Comparison of ENCODE assay signal across 9 cellular contexts in the genomic region with DNA sequence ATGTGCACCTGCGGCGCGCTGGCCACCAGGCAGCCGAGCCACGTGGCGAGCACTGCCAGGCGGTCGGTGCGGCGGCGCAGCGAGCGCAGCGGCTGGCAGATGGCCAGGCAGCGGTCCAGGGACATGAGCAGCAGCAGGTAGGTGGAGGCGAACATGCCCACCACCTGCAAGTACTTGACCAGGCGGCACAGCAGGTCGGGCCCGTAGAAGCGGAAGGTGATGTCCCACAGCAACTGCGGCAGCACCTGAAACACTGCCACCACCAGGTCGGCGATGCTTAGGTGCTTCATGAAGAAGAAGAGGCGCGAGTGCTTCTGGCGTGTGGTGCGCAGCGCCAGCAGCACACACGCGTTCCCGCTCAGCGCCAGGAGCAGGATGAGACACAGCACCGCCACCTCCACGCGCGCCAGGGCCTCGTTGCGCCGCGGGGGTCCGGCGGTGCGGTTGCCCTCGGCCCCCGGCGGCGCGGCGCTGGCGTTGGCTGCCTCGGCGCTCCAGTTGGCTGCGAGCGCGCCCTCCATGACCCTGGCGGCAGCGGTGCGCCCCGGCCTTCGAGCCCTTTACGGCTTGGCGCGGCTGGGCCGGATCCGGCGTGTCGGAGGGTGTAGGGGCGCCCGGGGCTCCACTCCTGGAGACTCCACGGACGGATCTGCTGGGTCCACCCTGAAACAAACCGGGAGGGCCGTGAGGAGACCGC. TPM values are rescaled to one million over a fixed set of nuclear protein-coding genes. Genes with fewer than 3 reads are reported as not detected.
DNase-seq lines count a peak whose midpoint lies in the region; ATAC-seq and TF ChIP-seq lines count a peak whose summit lies in the region.
"Had no signal": no experiment of that assay in that cellular context is flagged by ENCODE, and none has a peak within 500 bp of the region (broad histone marks: within the 10 kb centered on the region; RNA-seq: fewer than 3 reads in every experiment).

No MANE protein-coding gene starts in this region.

- peak; percentile 52 for ATAC-seq in HG02870 (IDR thresholded peaks at IDR 0.05; ENCODE audit: unreplicated experiment)
- ATAC-seq in gastrocnemius medialis = peak in 1 of 2 donors; percentile 23
- ATAC-seq: stimulated activated effector memory CD8-positive, alpha-beta T cell treated with anti-CD3 and anti-CD28 coated beads, Interleukin-12 subunit alpha, Interleukin-12 subunit beta, amount 100 ng/mL, for 72 hours had no signal

- in situ Hi-C loops in gastrocnemius medialis (cut with MboI; ENCODE audit: low sequenced_read_pairs in 4 of 4) = no loop called here
- in situ Hi-C loops in ACHN (cut with HindIII; ENCODE audit: low pct_ligation_motif_present, low pct_unique_long_range_greater_than_20kb, low sequenced_read_pairs) = no loop called here

- peaks cover 5 to 12% of the 10 kb centered on the region in 2 donors for H3K4me1 ChIP-seq in gastrocnemius medialis

- no peaks in the 10 kb centered on the region for H3K9me3 ChIP-seq in gastrocnemius medialis

- peak overlapping the region; percentile 74 to 77 for H3K4me3 ChIP-seq in foreskin fibroblast (ENCODE audit: low read depth in 1 of 2, low read length in 2 of 2)
- peak overlapping the region; percentile 35 to 65 (median 39) for H3K4me3 ChIP-seq in gastrocnemius medialis

- intact Hi-C loops in gastrocnemius medialis (cut with DNase I; ENCODE audit: low total_unique reads) = no loop called here

- no peak overlapping the region for H3K27ac ChIP-seq in gastrocnemius medialis

- H3K27me3 ChIP-seq in gastrocnemius medialis = peaks cover 19 to 35% (median 23%) of the 10 kb centered on the region in 3 donors

- TF ChIP-seq CTCF in foreskin fibroblast (IDR thresholded peaks at IDR 0.05; ENCODE audit: low read depth, low read length) (peak; percentile 5), gastrocnemius medialis (IDR thresholded peaks at IDR 0.05 in 4 of 5, conservative IDR thresholded peaks at IDR 0.05 in 1 of 5) (peak in 2 of 5 experiments; percentile 11 to 26)

- peak; percentile 38 for DNase-seq in stimulated activated CD4-positive, alpha-beta T cell treated with anti-CD3 and anti-CD28 coated beads, Interleukin-1b, Interleukin-23, amount 100 ng/mL, for 48 hours
- no peak for DNase-seq in stimulated activated CD4-positive, alpha-beta T cell treated with anti-CD3 and anti-CD28 coated beads, Interleukin-12 subunit alpha, Interleukin-12 subunit beta, amount 100 ng/mL, for 4 hours
- DNase-seq in NCI-H748 (lab: John Stamatoyannopoulos, UW; ENCODE audit: unreplicated experiment) (peak; percentile 79), foreskin fibroblast (peak in 1 of 2 donors; percentile 32), gastrocnemius medialis (no peak), ACHN (no peak), SIG-M5 (lab: John Stamatoyannopoulos, UW) (no peak)

- no peak for TF ChIP-seq POLR2A in gastrocnemius medialis (IDR thresholded peaks at IDR 0.05)

- H3K36me3 ChIP-seq in gastrocnemius medialis = no peaks in the 10 kb centered on the region

RNA-seq across cellular contexts. Expression of a gene that starts 1.6 kb away (rescaled TPM):
- under 1 TPM in 1 of 4 donors, not detected in 3; 0.20 TPM for total RNA-seq in gastrocnemius medialis

RNA-seq across cellular contexts. Expression of a gene that starts 34.2 kb away (rescaled TPM):
- 10 to 100 TPM; 12.0 to 19.7 (median 14.3) TPM for total RNA-seq in gastrocnemius medialis

Comparison
In these comparisons a context has a peak if more than half of its experiments do, and no peak if none do; other contexts are left out.
1. DNase-seq: peak in stimulated activated CD4-positive, alpha-beta T cell treated with anti-CD3 and anti-CD28 coated beads, Interleukin-1b, Interleukin-23, amount 100 ng/mL, for 48 hours (single experiment) and NCI-H748 (single experiment); none in stimulated activated CD4-positive, alpha-beta T cell treated with anti-CD3 and anti-CD28 coated beads, Interleukin-12 subunit alpha, Interleukin-12 subunit beta, amount 100 ng/mL, for 4 hours (single experiment), gastrocnemius medialis (0 of 2), ACHN (single experiment) and SIG-M5 (single experiment).